In the genomic region with DNA sequence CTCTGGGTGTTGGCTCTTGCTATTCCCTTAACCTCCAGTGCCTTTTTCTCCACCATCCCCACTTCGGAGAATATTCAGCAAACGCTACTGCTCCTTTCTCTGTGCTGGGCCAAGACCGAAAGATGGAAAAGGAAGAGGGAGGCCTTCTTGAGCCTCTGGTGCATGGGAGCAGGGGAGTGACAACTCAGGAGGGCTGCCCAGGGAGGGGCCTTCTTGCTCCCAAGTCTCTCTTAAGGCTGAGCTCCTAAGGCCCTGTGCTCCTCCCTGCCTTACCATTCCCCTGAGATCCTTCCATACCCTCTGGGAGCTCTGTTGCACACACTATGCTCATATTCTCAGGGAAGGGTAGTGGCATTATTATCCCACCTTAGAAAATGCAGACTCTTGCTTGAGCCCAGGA, we compare ENCODE assay signal across 14 cellular contexts. TPM values are rescaled to one million over a fixed set of nuclear protein-coding genes. Genes with fewer than 3 reads are reported as not detected.
DNase-seq lines count a peak whose midpoint lies in the region; ATAC-seq and TF ChIP-seq lines count a peak whose summit lies in the region.
"Had no signal": no experiment of that assay in that cellular context is flagged by ENCODE, and none has a peak within 500 bp of the region (broad histone marks: within the 10 kb centered on the region; RNA-seq: fewer than 3 reads in every experiment).

No MANE protein-coding gene starts in this region.

- POLR2A ChIA-PET in WTC11 (lab: Charles Lee): no interaction called here

- H3K27ac ChIP-seq in subcutaneous abdominal adipose tissue (ENCODE audit: low read depth, low read length): peak overlapping the region; percentile 41
- H3K27ac ChIP-seq: A549, epithelial cell of prostate, thoracic aorta had no signal

- H3K4me1 ChIP-seq in subcutaneous abdominal adipose tissue (ENCODE audit: control insufficient read depth in 5 of 5, insufficient read depth in 5 of 5, low read length in 5 of 5): peaks cover 27 to 95% (median 92%) of the 10 kb centered on the region in 5 donors
- H3K4me1 ChIP-seq: HAP-1 had no signal

- no peak for TF ChIP-seq CTCF in WTC11 (IDR thresholded peaks at IDR 0.05)

- no peaks in the 10 kb centered on the region for H3K27me3 Mint-ChIP-seq in activated T-cell treated with anti-CD3 and anti-CD28 coated beads, Interleukin-2, amount 50 U/mL, for 24 hours
- H3K27me3 Mint-ChIP-seq in WTC11 (ENCODE audit: low read depth) (no peaks in the 10 kb centered on the region), immature natural killer cell (ENCODE audit: low read depth in 3 of 3) (peaks cover 18 to 35% (median 21%) of the 10 kb centered on the region in 3 donors)

- no peak for ATAC-seq in WTC11
- ATAC-seq: A549 had no signal

- peak; percentile 24 for DNase-seq in activated T-cell treated with anti-CD3 and anti-CD28 coated beads, Interleukin-2, amount 50 U/mL, for 24 hours
- DNase-seq in activated T-cell treated with anti-CD3 and anti-CD28 coated beads for 4 hours: no peak
- peak; percentile 2 for DNase-seq in WTC11 (ENCODE audit: low spot score)
- no peak for DNase-seq in immature natural killer cell
- DNase-seq in HK-2 (ENCODE audit: unreplicated experiment): no peak
- no peak for DNase-seq in NAMALWA (ENCODE audit: low spot score)
- DNase-seq in NOMO-1 treated with DMSO at 0.1 percent for 48 hours (lab: John Stamatoyannopoulos, UW; ENCODE audit: unreplicated experiment): no peak
- DNase-seq: DND-41, NCI-H1048 had no signal

- H3K4me1 Mint-ChIP-seq in activated T-cell treated with anti-CD3 and anti-CD28 coated beads, Interleukin-2, amount 50 U/mL, for 24 hours (ENCODE audit: low read depth): peaks cover 96% of the 10 kb centered on the region
- H3K4me1 Mint-ChIP-seq in WTC11 (peaks cover 32% of the 10 kb centered on the region), immature natural killer cell (peaks cover 98 to 99% of the 10 kb centered on the region in 2 donors)

- peak overlapping the region; percentile 62 for H3K27ac Mint-ChIP-seq in activated T-cell treated with anti-CD3 and anti-CD28 coated beads, Interleukin-2, amount 50 U/mL, for 24 hours
- H3K27ac Mint-ChIP-seq in WTC11 (peak overlapping the region; percentile 87), immature natural killer cell (peak overlapping the region; percentile 79 to 99 (median 95))

- CTCF ChIA-PET in WTC11 (lab: Charles Lee): interaction anchor here (0.7 to 2.4 kb wide), 4 partner anchors 10 to 44 kb away, joined by 3 to 10 read pairs (median 6); no protein-coding TSS in a partner anchor

- no peak overlapping the region for H3K4me3 Mint-ChIP-seq in activated T-cell treated with anti-CD3 and anti-CD28 coated beads, Interleukin-2, amount 50 U/mL, for 24 hours
- H3K4me3 Mint-ChIP-seq in WTC11 (no peak overlapping the region), immature natural killer cell (peak overlapping the region in 4 of 5 donors; percentile 47 to 65 (median 52))

- H3K36me3 Mint-ChIP-seq in activated T-cell treated with anti-CD3 and anti-CD28 coated beads, Interleukin-2, amount 50 U/mL, for 24 hours (ENCODE audit: low read depth): peaks cover 80% of the 10 kb centered on the region
- H3K36me3 Mint-ChIP-seq in WTC11: peaks cover 3% of the 10 kb centered on the region; the same call in 1 of the 2 replicates
- H3K36me3 Mint-ChIP-seq in immature natural killer cell: peaks cover 4 to 8% (median 5%) of the 10 kb centered on the region in 3 donors

- peaks cover 0 to 34% (median 16%) of the 10 kb centered on the region in 5 donors for H3K36me3 ChIP-seq in subcutaneous abdominal adipose tissue (ENCODE audit: control insufficient read depth in 5 of 5, insufficient read depth in 5 of 5, low read length in 5 of 5)

- H3K27me3 ChIP-seq in subcutaneous abdominal adipose tissue (ENCODE audit: control insufficient read depth in 5 of 5, insufficient read depth in 4 of 5, low read length in 5 of 5): no peaks in the 10 kb centered on the region

- H3K9me3 Mint-ChIP-seq in activated T-cell treated with anti-CD3 and anti-CD28 coated beads, Interleukin-2, amount 50 U/mL, for 24 hours: no peaks in the 10 kb centered on the region
- no peaks in the 10 kb centered on the region for H3K9me3 Mint-ChIP-seq in WTC11
- no peaks in the 10 kb centered on the region for H3K9me3 Mint-ChIP-seq in immature natural killer cell

- H3K9me3 ChIP-seq in subcutaneous abdominal adipose tissue (ENCODE audit: control insufficient read depth in 5 of 5, low read length in 5 of 5): no peaks in the 10 kb centered on the region
- H3K9me3 ChIP-seq: A549, HAP-1, thoracic aorta had no signal

- H3K9ac ChIP-seq in subcutaneous abdominal adipose tissue (ENCODE audit: low read length in 5 of 5): peak overlapping the region in 2 of 5 donors; percentile 14 to 40

- no peak overlapping the region for H3K4me3 ChIP-seq in subcutaneous abdominal adipose tissue (ENCODE audit: low read depth in 1 of 5, low read length in 5 of 5)
- H3K4me3 ChIP-seq: A549, HAP-1, thoracic aorta had no signal

TF ChIP-seq in WTC11, 78 proteins besides CTCF, POLR2A, EP300 and RAD21:
- no peak for TF ChIP-seq GABPB1 (CRISPR knock-in tag; IDR thresholded peaks at IDR 0.05)

RNA-seq across cellular contexts. Expression of gene SH2B3, which starts 34.9 kb away (rescaled TPM):
- total RNA-seq in WTC11 (2021): 20.5 to 31.8 TPM (median 20.7 TPM) in 3 replicates
- polyA plus RNA-seq in immature natural killer cell: 10 to 100 TPM in 1 of 3 donors, 1 to 10 TPM in 1, under 1 TPM in 1; 0.08 to 13.5 (median 5.3) TPM

Comparison
In these comparisons a context has a peak if more than half of its experiments do, and no peak if none do; other contexts are left out.
1. DNase-seq: peak in activated T-cell treated with anti-CD3 and anti-CD28 coated beads, Interleukin-2, amount 50 U/mL, for 24 hours (single experiment) and WTC11 (single experiment); none in activated T-cell treated with anti-CD3 and anti-CD28 coated beads for 4 hours (single experiment), immature natural killer cell (0 of 3), HK-2 (single experiment), NAMALWA (single experiment) and NOMO-1 treated with DMSO at 0.1 percent for 48 hours (single experiment).
2. H3K4me3 Mint-ChIP-seq: peak in immature natural killer cell (4 of 5); none in activated T-cell treated with anti-CD3 and anti-CD28 coated beads, Interleukin-2, amount 50 U/mL, for 24 hours (single experiment) and WTC11 (single experiment).
3. Peak in every context shown above with its lines, with median percentiles within 50 percentile points of each other: H3K27ac Mint-ChIP-seq.